ENCODE assay signal across 1 cellular context in genomic region chr20:18587665-18588553, GRCh38.
A peak's percentile ranks its signal among the peaks of the same experiment; 100 is the strongest.
TF ChIP-seq lines count a peak whose summit lies in the region.

DTD1 (plus strand) TSS chr20:18588054; CDS start chr20:18588073, 19 bp downstream.

TF ChIP-seq in HepG2, 621 proteins besides CTCF, POLR2A, EP300 and RAD21 (continued from another document and continues in another):
- TF ChIP-seq ZSCAN22 (CRISPR knock-in tag; IDR thresholded peaks at IDR 0.05) (no peak), SAFB2 (CRISPR knock-in tag; IDR thresholded peaks at IDR 0.05; ENCODE audit: borderline replicate concordance, low read depth) (no peak; the same call in 1 of the 2 replicates), XRCC5 (optimal IDR thresholded peaks at IDR 0.05; ENCODE audit: low read length) (peak; percentile 91), ZNF850 (CRISPR knock-in tag; conservative IDR thresholded peaks at IDR 0.05) (no peak), ZFP41 (CRISPR knock-in tag; IDR thresholded peaks at IDR 0.05; ENCODE audit: borderline replicate concordance) (no peak), MYPOP (CRISPR knock-in tag; IDR thresholded peaks at IDR 0.05) (no peak; the same call in 1 of the 2 replicates), ZNF784 (CRISPR knock-in tag; IDR thresholded peaks at IDR 0.05; ENCODE audit: borderline replicate concordance) (peak; percentile 80; the same call in 1 of the 2 replicates), ZNF788 (CRISPR knock-in tag; IDR thresholded peaks at IDR 0.05; ENCODE audit: borderline replicate concordance) (peak; percentile 68; the same call in 1 of the 2 replicates), ZBTB26 (CRISPR knock-in tag; IDR thresholded peaks at IDR 0.05; ENCODE audit: borderline replicate concordance) (no peak; the same call in 1 of the 2 replicates), ZNF513 (CRISPR knock-in tag; conservative IDR thresholded peaks at IDR 0.05) (no peak), CREB3 (CRISPR knock-in tag; IDR thresholded peaks at IDR 0.05) (peak; percentile 85; the same call in 1 of the 2 replicates), ISX (CRISPR knock-in tag; conservative IDR thresholded peaks at IDR 0.05) (0 out of 2 replicates have a peak, but pooled peaks have one; percentile 19), ZNF775 (CRISPR knock-in tag; IDR thresholded peaks at IDR 0.05; ENCODE audit: borderline replicate concordance) (no peak), GZF1 (CRISPR knock-in tag; IDR thresholded peaks at IDR 0.05) (no peak), PHB2 (IDR thresholded peaks at IDR 0.05; ENCODE audit: partially characterized antibody) (no peak), BCL3 (CRISPR knock-in tag; IDR thresholded peaks at IDR 0.05) (peak; percentile 91; the same call in 1 of the 2 replicates), E2F5 (CRISPR knock-in tag; conservative IDR thresholded peaks at IDR 0.05) (peak; percentile 73), ZGPAT (CRISPR knock-in tag; IDR thresholded peaks at IDR 0.05) (peak; percentile 52; the same call in 1 of the 2 replicates), MXD1 (CRISPR knock-in tag; IDR thresholded peaks at IDR 0.05) (no peak; the same call in 1 of the 2 replicates), ZNF761 (CRISPR knock-in tag; conservative IDR thresholded peaks at IDR 0.05) (peak; percentile 39; the same call in 1 of the 2 replicates), ZNF136 (CRISPR knock-in tag; IDR thresholded peaks at IDR 0.05; ENCODE audit: low read depth) (peak; percentile 74; the same call in 1 of the 2 replicates), HNF1A (IDR thresholded peaks at IDR 0.05; ENCODE audit: low read depth) (no peak), HNF1A (CRISPR knock-in tag; IDR thresholded peaks at IDR 0.05; ENCODE audit: borderline replicate concordance) (no peak), MED13 (CRISPR knock-in tag; IDR thresholded peaks at IDR 0.05) (peak; percentile 50; the same call in 1 of the 2 replicates), STAT5B (CRISPR knock-in tag; IDR thresholded peaks at IDR 0.05) (no peak), ZNF235 (CRISPR knock-in tag; IDR thresholded peaks at IDR 0.05; ENCODE audit: borderline replicate concordance) (peak; percentile 89), ZNF879 (CRISPR knock-in tag; IDR thresholded peaks at IDR 0.05) (no peak), ZNF430 (CRISPR knock-in tag; IDR thresholded peaks at IDR 0.05) (peak; percentile 51; the same call in 1 of the 2 replicates), ZBTB44 (CRISPR knock-in tag; IDR thresholded peaks at IDR 0.05) (no peak), SP2 (CRISPR knock-in tag; IDR thresholded peaks at IDR 0.05) (peak; percentile 63), ZNF362 (CRISPR knock-in tag; IDR thresholded peaks at IDR 0.05; ENCODE audit: borderline replicate concordance) (no peak), NFKBIZ (CRISPR knock-in tag; IDR thresholded peaks at IDR 0.05) (0 out of 2 replicates have a peak, but pooled peaks have one; percentile 20), ZNF644 (CRISPR knock-in tag; IDR thresholded peaks at IDR 0.05; ENCODE audit: low read depth) (no peak), ZNF17 (CRISPR knock-in tag; IDR thresholded peaks at IDR 0.05) (no peak), ZNF552 (CRISPR knock-in tag; IDR thresholded peaks at IDR 0.05; ENCODE audit: borderline replicate concordance) (no peak), RAD51 (IDR thresholded peaks at IDR 0.05; ENCODE audit: borderline replicate concordance) (no peak), DPF2 (CRISPR knock-in tag; IDR thresholded peaks at IDR 0.05; ENCODE audit: borderline replicate concordance, low read depth) (no peak), FOXA1 (IDR thresholded peaks at IDR 0.05) (no peak), FOXA1 (CRISPR knock-in tag; IDR thresholded peaks at IDR 0.05) (peak; percentile 22; the same call in 1 of the 2 replicates), GABPA (IDR thresholded peaks at IDR 0.05; ENCODE audit: low read depth, low read length) (peak; percentile 83), GABPA (CRISPR knock-in tag; IDR thresholded peaks at IDR 0.05; ENCODE audit: low read depth) (peak; percentile 76), CREM (IDR thresholded peaks at IDR 0.05) (no peak), CREM (CRISPR knock-in tag; IDR thresholded peaks at IDR 0.05) (no peak), TRAFD1 (CRISPR knock-in tag; IDR thresholded peaks at IDR 0.05; ENCODE audit: borderline replicate concordance) (no peak)
